ENCODE assay signal across 8 cellular contexts in genomic region chr12:6182279-6182898, GRCh38. TPM values are rescaled to one million over a fixed set of nuclear protein-coding genes. Genes with fewer than 3 reads are reported as not detected.
DNase-seq lines count a peak whose midpoint lies in the region; ATAC-seq and TF ChIP-seq lines count a peak whose summit lies in the region.

No MANE protein-coding gene starts in this region.

- H3K27me3 ChIP-seq in lower lobe of right lung (ENCODE audit: low read depth) (no peaks in the 10 kb centered on the region), upper lobe of right lung (no peaks in the 10 kb centered on the region)

- POLR2A ChIA-PET in MCF 10A (lab: Yijun Ruan, JAX), result interaction anchor here (0.7 to 3.1 kb wide), 17 partner anchors 8 to 202 kb away, joined by 3 to 40 read pairs (median 5); partner anchors contain the start of genes CD9 and LTBR

- H3K36me3 ChIP-seq in lower lobe of right lung (no peaks in the 10 kb centered on the region), upper lobe of right lung (no peaks in the 10 kb centered on the region)

- peak overlapping the region; percentile 76 for H3K27ac ChIP-seq in lower lobe of right lung
- H3K27ac ChIP-seq in upper lobe of right lung, result peak overlapping the region; percentile 81

- peak overlapping the region; percentile 36 for H3K4me3 Mint-ChIP-seq in MCF 10A (ENCODE audit: unreplicated experiment)

- DNase-seq in NCI-H1417 (lab: John Stamatoyannopoulos, UW), result peak; percentile 63 to 82 (median 80)
- no peak for DNase-seq in NCI-H1417 treated with DMSO at 0.1 percent for 48 hours (lab: John Stamatoyannopoulos, UW)
- peak; percentile 92 for DNase-seq in MCF 10A (ENCODE audit: unreplicated experiment)
- DNase-seq in lower lobe of right lung, result peak; percentile 90
- DNase-seq in upper lobe of right lung, result peak; percentile 91
- DNase-seq in NCI-H128 (lab: John Stamatoyannopoulos, UW; ENCODE audit: unreplicated experiment), result no peak

- no peak for TF ChIP-seq CTCF in MCF 10A (IDR thresholded peaks at IDR 0.05; ENCODE audit: unreplicated experiment)
- TF ChIP-seq CTCF in lower lobe of right lung (IDR thresholded peaks at IDR 0.05), result no peak
- no peak for TF ChIP-seq CTCF in upper lobe of right lung (IDR thresholded peaks at IDR 0.05)

- no TSS peak for BruUV-seq in MCF 10A (replicated peaks; lab: Mats Ljungman, UMichigan)

- H3K4me3 ChIP-seq in lower lobe of right lung (no peak overlapping the region), upper lobe of right lung (no peak overlapping the region)

- no peak overlapping the region for H3K27ac Mint-ChIP-seq in MCF 10A (ENCODE audit: low read depth, unreplicated experiment)

- no peaks in the 10 kb centered on the region for H3K9me3 Mint-ChIP-seq in MCF 10A (ENCODE audit: unreplicated experiment)

- intact Hi-C loops in MCF 10A (cut with micrococcal nuclease), result loop anchor here (1.0 to 5.0 kb wide), 2 partner anchors 89 to 115 kb away; no protein-coding TSS in a partner anchor
- intact Hi-C loops in lower lobe of right lung (cut with DNase I), result no loop called here
- intact Hi-C loops in upper lobe of right lung (cut with DNase I), result no loop called here

- H3K9me3 ChIP-seq in lower lobe of right lung (no peaks in the 10 kb centered on the region), upper lobe of right lung (no peaks in the 10 kb centered on the region)

- CTCF ChIA-PET in MCF 10A (lab: Yijun Ruan, JAX), result interaction anchor here (0.6 to 3.6 kb wide), 5 partner anchors 13 to 114 kb away, joined by 3 to 23 read pairs (median 7); no protein-coding TSS in a partner anchor

- H3K36me3 Mint-ChIP-seq in MCF 10A (ENCODE audit: insufficient read depth, unreplicated experiment), result peaks cover 6% of the 10 kb centered on the region

- H3K4me1 Mint-ChIP-seq in MCF 10A (ENCODE audit: insufficient read depth, unreplicated experiment), result peaks cover 19% of the 10 kb centered on the region

- no peaks in the 10 kb centered on the region for H3K27me3 Mint-ChIP-seq in MCF 10A (ENCODE audit: insufficient read depth, unreplicated experiment)

- ATAC-seq in lower lobe of right lung (peak; percentile 72 to 77), upper lobe of right lung (peak; percentile 74), HG03139 (IDR thresholded peaks at IDR 0.05; ENCODE audit: unreplicated experiment) (no peak), HG03159 (IDR thresholded peaks at IDR 0.05; ENCODE audit: unreplicated experiment) (no peak)

- peaks cover 58% of the 10 kb centered on the region for H3K4me1 ChIP-seq in lower lobe of right lung
- H3K4me1 ChIP-seq in upper lobe of right lung, result peaks cover 53% of the 10 kb centered on the region

RNA-seq across cellular contexts. Expression of gene CD9, which starts 17.8 kb away (rescaled TPM):
- total RNA-seq in MCF 10A (2022), result 31.1 and 40.7 TPM in 2 replicates
- total RNA-seq in lower lobe of right lung, result 437 TPM
- total RNA-seq in upper lobe of right lung, result 445 TPM

RNA-seq across cellular contexts. Expression of gene VWF, which starts 57.9 kb away (rescaled TPM):
- total RNA-seq in MCF 10A (2022) (not detected in 2 replicates), lower lobe of right lung (468 TPM), upper lobe of right lung (729 TPM)

Comparison
In these comparisons a context has a peak if more than half of its experiments do, and no peak if none do; other contexts are left out.
1. DNase-seq: peak in NCI-H1417 (3 of 3), MCF 10A (single experiment), lower lobe of right lung (single experiment) and upper lobe of right lung (single experiment); none in NCI-H1417 treated with DMSO at 0.1 percent for 48 hours (single experiment) and NCI-H128 (single experiment).
2. ATAC-seq: peak in lower lobe of right lung (2 of 2) and upper lobe of right lung (single experiment); none in HG03139 (single experiment) and HG03159 (single experiment).
3. RNA of gene CD9, which starts 17.8 kb away (total RNA-seq): 445 TPM in upper lobe of right lung (single experiment) and 437 TPM in lower lobe of right lung (single experiment); 31.1 to 40.7 TPM in MCF 10A; every median in the first group is over 10 times any median in the second.
4. RNA of gene VWF, which starts 57.9 kb away (total RNA-seq): 729 TPM in upper lobe of right lung (single experiment) and 468 TPM in lower lobe of right lung (single experiment); not detected in MCF 10A; every median in the first group is over 100 times any median in the second.